Comparison of ENCODE assay signal across 9 cellular contexts in genomic region chr4:140343303-140343702, GRCh38. TPM values are rescaled to one million over a fixed set of nuclear protein-coding genes. Genes with fewer than 3 reads are reported as not detected.
DNase-seq lines count a peak whose midpoint lies in the region; ATAC-seq and TF ChIP-seq lines count a peak whose summit lies in the region.
"Had no signal": no experiment of that assay in that cellular context is flagged by ENCODE, and none has a peak within 500 bp of the region (broad histone marks: within the 10 kb centered on the region; RNA-seq: fewer than 3 reads in every experiment).

No MANE protein-coding gene starts in this region.

- H3K27ac Mint-ChIP-seq in Calu3 (ENCODE audit: unreplicated experiment), result peak overlapping the region; percentile 87

- peak; percentile 98 for ATAC-seq in GM21423 (IDR thresholded peaks at IDR 0.05; ENCODE audit: unreplicated experiment)
- no peak for ATAC-seq in HG02884 (IDR thresholded peaks at IDR 0.05; ENCODE audit: unreplicated experiment)
- no peak for ATAC-seq in HG03039 (IDR thresholded peaks at IDR 0.05; ENCODE audit: unreplicated experiment)

- BruUV-seq in Calu3 (replicated peaks; lab: Mats Ljungman, UMichigan), result no TSS peak

- TF ChIP-seq CTCF in Calu3 (IDR thresholded peaks at IDR 0.05; ENCODE audit: unreplicated experiment), result no peak

- DNase-seq in Calu3 (peak; percentile 86), LoVo (ENCODE audit: low spot score) (peak; percentile 91), kidney tubule cell (ENCODE audit: low spot score) (peak; percentile 99), SIG-M5 (lab: John Stamatoyannopoulos, UW) (no peak), nucleus accumbens (lab: John Stamatoyannopoulos, UW) (no peak)
- DNase-seq: CD8-positive, alpha-beta memory T cell had no signal

- H3K4me1 Mint-ChIP-seq in Calu3 (ENCODE audit: low read depth, unreplicated experiment), result peaks cover 23% of the 10 kb centered on the region

- intact Hi-C loops in Calu3 (cut with micrococcal nuclease; ENCODE audit: unreplicated experiment), result loop anchor here (5.0 kb wide), 1 partner anchor 331 kb away; no protein-coding TSS in a partner anchor

- H3K36me3 Mint-ChIP-seq in Calu3 (ENCODE audit: insufficient read depth, unreplicated experiment), result peaks cover 24% of the 10 kb centered on the region
- H3K36me3 Mint-ChIP-seq: CD8-positive, alpha-beta memory T cell had no signal

- CTCF ChIA-PET in Calu3 (lab: Charles Lee), result interaction anchor here (2.5 to 2.9 kb wide), 2 partner anchors 13 to 17 kb away, joined by 10 to 15 read pairs; no protein-coding TSS in a partner anchor

- H3K4me3 Mint-ChIP-seq in Calu3 (ENCODE audit: low read depth, unreplicated experiment), result peak overlapping the region; percentile 81
- H3K4me3 Mint-ChIP-seq: CD8-positive, alpha-beta memory T cell had no signal

- no peaks in the 10 kb centered on the region for H3K27me3 Mint-ChIP-seq in Calu3 (ENCODE audit: unreplicated experiment)

- no peaks in the 10 kb centered on the region for H3K9me3 Mint-ChIP-seq in Calu3 (ENCODE audit: low read depth, unreplicated experiment)

RNA-seq across cellular contexts. Expression of gene SCOC, which starts 30.1 kb away (rescaled TPM):
- total RNA-seq in Calu3 (2022), result 59.4 and 70.1 TPM in 2 replicates

Comparison
In these comparisons a context has a peak if more than half of its experiments do, and no peak if none do; other contexts are left out.
1. DNase-seq: peak in Calu3 (single experiment), LoVo (single experiment) and kidney tubule cell (single experiment); none in SIG-M5 (single experiment) and nucleus accumbens (0 of 56).